ENCODE assay signal across 24 cellular contexts in genomic region chr14:51308872-51309271, GRCh38.
"Had no signal": no experiment of that assay in that cellular context is flagged by ENCODE, and none has a peak within 500 bp of the region (broad histone marks: within the 10 kb centered on the region; RNA-seq: fewer than 3 reads in every experiment).

No MANE protein-coding gene starts in this region.

- H3K36me3 ChIP-seq: colonic mucosa, gastrocnemius medialis, neural progenitor cell, tibial nerve had no signal

- H3K4me3 Mint-ChIP-seq: activated CD4-positive, alpha-beta memory T cell treated with anti-CD3 and anti-CD28 coated beads for 36 hours; activated CD4-positive, alpha-beta T cell treated with anti-CD3 and anti-CD28 coated beads, Interleukin-2, amount 10 ng/mL, durations not matched to agents 24 days and 14 days; activated T-cell treated with anti-CD3 and anti-CD28 coated beads, Interleukin-2, amount 50 U/mL, for 24 hours; activated T-helper 17 cell treated with anti-CD3 and anti-CD28 coated beads, Interleukin-2, amount 50 U/mL, for 72 hours; naive thymus-derived CD4-positive, alpha-beta T cell; neural progenitor cell had no signal

- H3K9ac ChIP-seq: neural progenitor cell had no signal

- H2AFZ ChIP-seq: neural progenitor cell had no signal

- ATAC-seq: activated naive CD4-positive, alpha-beta T cell treated with anti-CD3 and anti-CD28 coated beads, Interleukin-2, amount 50 U/mL, for 72 hours; activated T-helper 17 cell treated with anti-CD3 and anti-CD28 coated beads, Interleukin-2, amount 50 U/mL, for 72 hours; body of pancreas; gastrocnemius medialis; naive thymus-derived CD4-positive, alpha-beta T cell; right cardiac atrium had no signal

- H3K4me1 ChIP-seq: body of pancreas, colonic mucosa, neural progenitor cell had no signal

- DNase-seq: activated CD4-positive, alpha-beta memory T cell treated with anti-CD3 and anti-CD28 coated beads for 36 hours; activated CD4-positive, alpha-beta T cell treated with anti-CD3 and anti-CD28 coated beads, Interleukin-2, amount 10 ng/mL, durations not matched to agents 24 days and 14 days; activated CD4-positive, CD25-positive, alpha-beta regulatory T cell treated with anti-CD3 and anti-CD28 coated beads, Interleukin-2, amount 50 U/mL, for 72 hours; activated CD8-positive, alpha-beta memory T cell treated with anti-CD3 and anti-CD28 coated beads, Interleukin-2, amount 50 U/mL, for 48 hours; activated gamma-delta T cell treated with Interleukin-2 at 50 U/mL for 16 hours; activated T-cell treated with anti-CD3 and anti-CD28 coated beads, Interleukin-2, amount 50 U/mL, for 24 hours; anterior cingulate cortex; body of pancreas; colonic mucosa; effector CD8-positive, alpha-beta T cell; gastrocnemius medialis; glutamatergic neuron; mammary epithelial cell; naive thymus-derived CD4-positive, alpha-beta T cell; posterior cingulate gyrus; right cardiac atrium; stimulated activated CD4-positive, alpha-beta T cell treated with anti-CD3 and anti-CD28 coated beads, Interleukin-2, amount 100 ng/mL, for 48 hours; stimulated activated naive CD4-positive, alpha-beta T cell treated with Interleukin-2 at 50 U/mL for 16 hours; T-helper 2 cell had no signal

- H3K36me3 Mint-ChIP-seq: activated CD4-positive, alpha-beta memory T cell treated with anti-CD3 and anti-CD28 coated beads for 36 hours; activated naive CD4-positive, alpha-beta T cell treated with anti-CD3 and anti-CD28 coated beads, Interleukin-2, amount 50 U/mL, for 72 hours; neural progenitor cell had no signal

- H3K27ac ChIP-seq: body of pancreas, colonic mucosa, epithelial cell of prostate, gastrocnemius medialis, neural progenitor cell, tibial nerve had no signal

- H3K27me3 Mint-ChIP-seq: activated T-cell treated with anti-CD3 and anti-CD28 coated beads, Interleukin-2, amount 50 U/mL, for 24 hours; activated T-helper 17 cell treated with anti-CD3 and anti-CD28 coated beads, Interleukin-2, amount 50 U/mL, for 72 hours had no signal

- H3K4me1 Mint-ChIP-seq: activated T-helper 17 cell treated with anti-CD3 and anti-CD28 coated beads, Interleukin-2, amount 50 U/mL, for 72 hours; naive thymus-derived CD4-positive, alpha-beta T cell had no signal

- H3K4me3 ChIP-seq: body of pancreas, colonic mucosa, gastrocnemius medialis, neural progenitor cell, tibial nerve had no signal

- H3K9me3 ChIP-seq: body of pancreas, colonic mucosa, gastrocnemius medialis, tibial nerve had no signal

- H3K9me3 Mint-ChIP-seq: activated CD4-positive, alpha-beta memory T cell treated with anti-CD3 and anti-CD28 coated beads for 36 hours; activated CD4-positive, alpha-beta T cell treated with anti-CD3 and anti-CD28 coated beads, Interleukin-2, amount 10 ng/mL, durations not matched to agents 24 days and 14 days; activated T-cell treated with anti-CD3 and anti-CD28 coated beads, Interleukin-2, amount 50 U/mL, for 24 hours; activated T-helper 17 cell treated with anti-CD3 and anti-CD28 coated beads, Interleukin-2, amount 50 U/mL, for 72 hours; neural progenitor cell had no signal

- H3K27ac Mint-ChIP-seq: activated CD4-positive, alpha-beta memory T cell treated with anti-CD3 and anti-CD28 coated beads for 36 hours; activated CD4-positive, alpha-beta T cell treated with anti-CD3 and anti-CD28 coated beads, Interleukin-2, amount 10 ng/mL, durations not matched to agents 24 days and 14 days; activated naive CD4-positive, alpha-beta T cell treated with anti-CD3 and anti-CD28 coated beads, Interleukin-2, amount 50 U/mL, for 72 hours; activated T-cell treated with anti-CD3 and anti-CD28 coated beads, Interleukin-2, amount 50 U/mL, for 24 hours; activated T-helper 17 cell treated with anti-CD3 and anti-CD28 coated beads, Interleukin-2, amount 50 U/mL, for 72 hours; naive thymus-derived CD4-positive, alpha-beta T cell; neural progenitor cell had no signal

- H3K4me2 ChIP-seq: neural progenitor cell had no signal

- H3K27me3 ChIP-seq: body of pancreas, colonic mucosa, gastrocnemius medialis, neural progenitor cell, tibial nerve had no signal
